Comparison of ENCODE assay signal across 16 cellular contexts in genomic region chr6:17271628-17272027, GRCh38. TPM values are rescaled to one million over a fixed set of nuclear protein-coding genes. Genes with fewer than 3 reads are reported as not detected.
DNase-seq lines count a peak whose midpoint lies in the region; ATAC-seq and TF ChIP-seq lines count a peak whose summit lies in the region.
"Had no signal": no experiment of that assay in that cellular context is flagged by ENCODE, and none has a peak within 500 bp of the region (broad histone marks: within the 10 kb centered on the region; RNA-seq: fewer than 3 reads in every experiment).

No MANE protein-coding gene starts in this region.

- ATAC-seq in heart right ventricle (no peak), left ventricle myocardium superior (no peak), left colon (peak; percentile 100), mucosa of descending colon (peak; percentile 95), GM19395 (IDR thresholded peaks at IDR 0.05; ENCODE audit: unreplicated experiment) (no peak)
- ATAC-seq: HCT116 had no signal

- no peak overlapping the region for H3K4me3 ChIP-seq in heart right ventricle
- no peak overlapping the region for H3K4me3 ChIP-seq in mucosa of descending colon
- H3K4me3 ChIP-seq: BLaER1, GM23248 had no signal

- WGBS in heart right ventricle, 2 donors: 73 to 75% methylated on average over 3 of the region's 3 CpGs

- no peaks in the 10 kb centered on the region for H3K27me3 ChIP-seq in heart right ventricle
- H3K27me3 ChIP-seq: BLaER1 had no signal

- H3K9me3 ChIP-seq in heart right ventricle: no peaks in the 10 kb centered on the region
- H3K9me3 ChIP-seq in mucosa of descending colon: no peaks in the 10 kb centered on the region
- H3K9me3 ChIP-seq: BLaER1, Caco-2 had no signal

- DNase-seq in heart right ventricle: no peak
- no peak for DNase-seq in left ventricle myocardium superior
- peak in 1 of 2 donors; percentile 23 for DNase-seq in left colon
- peak in 1 of 3 donors; percentile 64 for DNase-seq in mucosa of descending colon
- no peak for DNase-seq in stimulated activated CD4-positive, alpha-beta T cell treated with anti-CD3 and anti-CD28 coated beads, Interleukin-2, amount 100 ng/mL, for 48 hours
- DNase-seq in NCI-H524 treated with DMSO at 0.1 percent for 48 hours (lab: John Stamatoyannopoulos, UW): no peak
- DNase-seq: 8988T; AML-193; Caco-2; CD8-positive, alpha-beta memory T cell; DMS53; GM23248 had no signal

- H3K36me3 ChIP-seq in heart right ventricle: no peaks in the 10 kb centered on the region
- H3K36me3 ChIP-seq in mucosa of descending colon (ENCODE audit: low read depth): no peaks in the 10 kb centered on the region
- H3K36me3 ChIP-seq: BLaER1 had no signal

- H3K27ac ChIP-seq in heart right ventricle: peak overlapping the region in 7 of 10 donors; percentile 4 to 91 (median 62)
- H3K27ac ChIP-seq: BLaER1, GM23248, HL-60 had no signal

- intact Hi-C loops in heart right ventricle (cut with DNase I) (loop anchor here in 1 of 10 donors (10.0 kb wide), 1 partner anchor 107 kb away; no protein-coding TSS in a partner anchor), left ventricle myocardium superior (cut with micrococcal nuclease) (loop anchor here (10.0 kb wide), 1 partner anchor 107 kb away; no protein-coding TSS in a partner anchor), left colon (cut with DNase I, micrococcal nuclease) (no loop called here), mucosa of descending colon (cut with DNase I, micrococcal nuclease) (no loop called here)

- H3K4me1 ChIP-seq in heart right ventricle: peaks cover 0 to 23% (median 5%) of the 10 kb centered on the region in 9 donors
- peaks cover 9% of the 10 kb centered on the region for H3K4me1 ChIP-seq in mucosa of descending colon (ENCODE audit: low read depth)
- H3K4me1 ChIP-seq: BLaER1, Caco-2 had no signal

- no peak for TF ChIP-seq CTCF in heart right ventricle (IDR thresholded peaks at IDR 0.05)
- no peak for TF ChIP-seq CTCF in mucosa of descending colon (IDR thresholded peaks at IDR 0.05)

RNA-seq across cellular contexts. Expression of gene RBM24, which starts 9.5 kb away (rescaled TPM):
- total RNA-seq in heart right ventricle (100 to 1,000 TPM; 149 to 317 (median 194) TPM), left ventricle myocardium superior (223 TPM), left colon (1 to 10 TPM; 3.2 to 8.8 TPM), mucosa of descending colon (1 to 10 TPM; 2.6 to 8.3 (median 6.8) TPM)
- polyA plus RNA-seq in heart right ventricle: 100 to 1,000 TPM in 1 of 2 donors, 10 to 100 TPM in 1; 62.4 to 207 TPM
- total RNA-seq: Caco-2; CD8-positive, alpha-beta memory T cell had no signal

Comparison
In these comparisons a context has a peak if more than half of its experiments do, and no peak if none do; other contexts are left out.
1. ATAC-seq: peak in left colon (single experiment) and mucosa of descending colon (single experiment); none in heart right ventricle (0 of 8), left ventricle myocardium superior (single experiment) and GM19395 (single experiment).
2. RNA of gene RBM24, which starts 9.5 kb away (total RNA-seq): 223 TPM in left ventricle myocardium superior (single experiment) and 149 to 317 TPM in heart right ventricle; 3.2 to 8.8 TPM in left colon and 2.6 to 8.3 TPM in mucosa of descending colon; every median in the first group is over 10 times any median in the second.